ENCODE assay signal across 1 cellular context in the genomic region with DNA sequence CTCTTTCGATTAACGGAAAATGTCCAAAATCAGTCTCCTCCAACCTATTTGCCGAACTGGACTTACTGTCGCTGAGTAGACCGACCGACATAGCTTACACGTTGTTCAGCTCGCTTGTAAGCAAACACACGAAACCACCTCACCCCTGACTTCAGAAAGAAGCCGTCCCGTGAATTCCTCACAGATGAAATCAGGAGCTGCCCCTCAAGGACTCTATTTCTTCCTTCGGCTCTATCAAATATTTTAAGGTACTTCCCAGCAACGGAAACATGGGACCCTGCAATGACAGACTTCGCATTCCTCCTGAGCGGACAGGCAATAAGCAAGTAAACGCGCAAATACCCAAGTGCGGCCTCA.
TF ChIP-seq lines count a peak whose summit lies in the region.

No MANE protein-coding gene starts in this region.

TF ChIP-seq in HepG2, 621 proteins besides CTCF, POLR2A, EP300 and RAD21 (continues in another document):
- TF ChIP-seq MXD4 (CRISPR knock-in tag; IDR thresholded peaks at IDR 0.05), result no peak
- no peak for TF ChIP-seq KMT2B (CRISPR knock-in tag; IDR thresholded peaks at IDR 0.05)
- TF ChIP-seq CHCHD3 (CRISPR knock-in tag; IDR thresholded peaks at IDR 0.05), result peak; percentile 84; the same call in 1 of the 2 replicates
- no peak for TF ChIP-seq WIZ (CRISPR knock-in tag; IDR thresholded peaks at IDR 0.05)
- no peak for TF ChIP-seq NFRKB (IDR thresholded peaks at IDR 0.05)
- TF ChIP-seq NFATC3 (CRISPR knock-in tag; IDR thresholded peaks at IDR 0.05), result 0 out of 2 replicates have a peak, but pooled peaks have one; percentile 12
- no peak for TF ChIP-seq GABPB1 (CRISPR knock-in tag; IDR thresholded peaks at IDR 0.05)
- peak; percentile 70; the same call in 1 of the 2 replicates for TF ChIP-seq CC2D1A (CRISPR knock-in tag; IDR thresholded peaks at IDR 0.05)
- TF ChIP-seq ZNF441 (CRISPR knock-in tag; IDR thresholded peaks at IDR 0.05; ENCODE audit: borderline replicate concordance), result no peak
- no peak for TF ChIP-seq LBX2 (CRISPR knock-in tag; IDR thresholded peaks at IDR 0.05; ENCODE audit: borderline replicate concordance)
- TF ChIP-seq ZNF34 (CRISPR knock-in tag; IDR thresholded peaks at IDR 0.05; ENCODE audit: borderline replicate concordance), result no peak
- TF ChIP-seq MAFG (CRISPR knock-in tag; IDR thresholded peaks at IDR 0.05), result no peak
- TF ChIP-seq, protein P1, sequence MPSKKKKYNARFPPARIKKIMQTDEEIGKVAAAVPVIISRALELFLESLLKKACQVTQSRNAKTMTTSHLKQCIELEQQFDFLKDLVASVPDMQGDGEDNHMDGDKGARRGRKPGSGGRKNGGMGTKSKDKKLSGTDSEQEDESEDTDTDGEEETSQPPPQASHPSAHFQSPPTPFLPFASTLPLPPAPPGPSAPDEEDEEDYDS (CRISPR knock-in tag; IDR thresholded peaks at IDR 0.05), result no peak
- TF ChIP-seq BRCA1 (CRISPR knock-in tag; IDR thresholded peaks at IDR 0.05), result no peak
- TF ChIP-seq HOXA5 (CRISPR knock-in tag; IDR thresholded peaks at IDR 0.05), result no peak
- no peak for TF ChIP-seq ZFP90 (CRISPR knock-in tag; IDR thresholded peaks at IDR 0.05; ENCODE audit: borderline replicate concordance)
- no peak for TF ChIP-seq ZNF766 (CRISPR knock-in tag; IDR thresholded peaks at IDR 0.05; ENCODE audit: borderline replicate concordance)
- TF ChIP-seq PTBP1 (IDR thresholded peaks at IDR 0.05; ENCODE audit: low read depth, low read length, poor library complexity, severe bottlenecking), result no peak
- no peak for TF ChIP-seq ZNF737 (CRISPR knock-in tag; IDR thresholded peaks at IDR 0.05; ENCODE audit: borderline replicate concordance)
- TF ChIP-seq DR1 (CRISPR knock-in tag; IDR thresholded peaks at IDR 0.05), result no peak
- no peak for TF ChIP-seq NRL (CRISPR knock-in tag; IDR thresholded peaks at IDR 0.05; ENCODE audit: borderline replicate concordance)
- TF ChIP-seq SPEN (CRISPR knock-in tag; IDR thresholded peaks at IDR 0.05; ENCODE audit: low read depth), result no peak
- no peak for TF ChIP-seq GATA4 (IDR thresholded peaks at IDR 0.05; ENCODE audit: borderline replicate concordance, low read depth)
- TF ChIP-seq DMAP1 (CRISPR knock-in tag; IDR thresholded peaks at IDR 0.05), result no peak
- TF ChIP-seq MNT (IDR thresholded peaks at IDR 0.05), result peak; percentile 8; the same call in 1 of the 2 replicates
- no peak for TF ChIP-seq MAF1 (CRISPR knock-in tag; IDR thresholded peaks at IDR 0.05; ENCODE audit: borderline replicate concordance)
- TF ChIP-seq ZNF180 (CRISPR knock-in tag; IDR thresholded peaks at IDR 0.05; ENCODE audit: borderline replicate concordance, low read depth), result no peak
- no peak for TF ChIP-seq BCL6 (CRISPR knock-in tag; IDR thresholded peaks at IDR 0.05)
- TF ChIP-seq ZNF660 (CRISPR knock-in tag; IDR thresholded peaks at IDR 0.05; ENCODE audit: borderline replicate concordance, low read depth), result no peak
- TF ChIP-seq DNMT3B (CRISPR knock-in tag; conservative IDR thresholded peaks at IDR 0.05), result no peak; the same call in 1 of the 2 replicates
- TF ChIP-seq KLF12 (CRISPR knock-in tag; IDR thresholded peaks at IDR 0.05; ENCODE audit: borderline replicate concordance), result no peak
- TF ChIP-seq ZSCAN22 (CRISPR knock-in tag; IDR thresholded peaks at IDR 0.05), result no peak
- TF ChIP-seq, protein P2, sequence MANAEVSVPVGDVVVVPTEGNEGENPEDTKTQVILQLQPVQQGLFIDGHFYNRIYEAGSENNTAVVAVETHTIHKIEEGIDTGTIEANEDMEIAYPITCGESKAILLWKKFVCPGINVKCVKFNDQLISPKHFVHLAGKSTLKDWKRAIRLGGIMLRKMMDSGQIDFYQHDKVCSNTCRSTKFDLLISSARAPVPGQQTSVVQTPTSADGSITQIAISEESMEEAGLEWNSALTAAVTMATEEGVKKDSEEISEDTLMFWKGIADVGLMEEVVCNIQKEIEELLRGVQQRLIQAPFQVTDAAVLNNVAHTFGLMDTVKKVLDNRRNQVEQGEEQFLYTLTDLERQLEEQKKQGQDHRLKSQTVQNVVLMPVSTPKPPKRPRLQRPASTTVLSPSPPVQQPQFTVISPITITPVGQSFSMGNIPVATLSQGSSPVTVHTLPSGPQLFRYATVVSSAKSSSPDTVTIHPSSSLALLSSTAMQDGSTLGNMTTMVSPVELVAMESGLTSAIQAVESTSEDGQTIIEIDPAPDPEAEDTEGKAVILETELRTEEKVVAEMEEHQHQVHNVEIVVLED (CRISPR knock-in tag; IDR thresholded peaks at IDR 0.05; ENCODE audit: borderline replicate concordance), result no peak
- no peak for TF ChIP-seq ZNF761 (CRISPR knock-in tag; conservative IDR thresholded peaks at IDR 0.05)
- 0 out of 2 replicates have a peak, but pooled peaks have one; percentile 45 for TF ChIP-seq ZFYVE20 (CRISPR knock-in tag; IDR thresholded peaks at IDR 0.05; ENCODE audit: borderline replicate concordance, low read depth)
- no peak; the same call in 1 of the 2 replicates for TF ChIP-seq HOXA3 (CRISPR knock-in tag; IDR thresholded peaks at IDR 0.05)
- no peak for TF ChIP-seq SOX13 (IDR thresholded peaks at IDR 0.05)
- 0 out of 4 replicates have a peak, but pooled peaks of 1 of the 2 experiments have one; percentile 9 for TF ChIP-seq SOX13 (CRISPR knock-in tag; conservative IDR thresholded peaks at IDR 0.05 in 1 of 2, IDR thresholded peaks at IDR 0.05 in 1 of 2)
- no peak for TF ChIP-seq CSRNP2 (CRISPR knock-in tag; conservative IDR thresholded peaks at IDR 0.05; ENCODE audit: low read depth)
- TF ChIP-seq FOSL1 (CRISPR knock-in tag; IDR thresholded peaks at IDR 0.05; ENCODE audit: borderline replicate concordance), result no peak
- TF ChIP-seq ZNF30 (CRISPR knock-in tag; IDR thresholded peaks at IDR 0.05), result 0 out of 2 replicates have a peak, but pooled peaks have one; percentile 8
- no peak for TF ChIP-seq ZNF513 (CRISPR knock-in tag; conservative IDR thresholded peaks at IDR 0.05)
- no peak for TF ChIP-seq PAF1 (CRISPR knock-in tag; IDR thresholded peaks at IDR 0.05)
- no peak for TF ChIP-seq ZNF775 (CRISPR knock-in tag; IDR thresholded peaks at IDR 0.05; ENCODE audit: borderline replicate concordance)
- 0 out of 2 replicates have a peak, but pooled peaks have one; percentile 4 for TF ChIP-seq ZNF446 (CRISPR knock-in tag; IDR thresholded peaks at IDR 0.05)
- TF ChIP-seq SMC3 (IDR thresholded peaks at IDR 0.05; ENCODE audit: low read length), result 0 out of 2 replicates have a peak, but pooled peaks have one; percentile 2
- no peak for TF ChIP-seq NBN (conservative IDR thresholded peaks at IDR 0.05)
- TF ChIP-seq ZNF782 (CRISPR knock-in tag; IDR thresholded peaks at IDR 0.05; ENCODE audit: borderline replicate concordance), result no peak
- no peak for TF ChIP-seq ZNF570 (CRISPR knock-in tag; IDR thresholded peaks at IDR 0.05; ENCODE audit: borderline replicate concordance)
- TF ChIP-seq, protein P3, sequence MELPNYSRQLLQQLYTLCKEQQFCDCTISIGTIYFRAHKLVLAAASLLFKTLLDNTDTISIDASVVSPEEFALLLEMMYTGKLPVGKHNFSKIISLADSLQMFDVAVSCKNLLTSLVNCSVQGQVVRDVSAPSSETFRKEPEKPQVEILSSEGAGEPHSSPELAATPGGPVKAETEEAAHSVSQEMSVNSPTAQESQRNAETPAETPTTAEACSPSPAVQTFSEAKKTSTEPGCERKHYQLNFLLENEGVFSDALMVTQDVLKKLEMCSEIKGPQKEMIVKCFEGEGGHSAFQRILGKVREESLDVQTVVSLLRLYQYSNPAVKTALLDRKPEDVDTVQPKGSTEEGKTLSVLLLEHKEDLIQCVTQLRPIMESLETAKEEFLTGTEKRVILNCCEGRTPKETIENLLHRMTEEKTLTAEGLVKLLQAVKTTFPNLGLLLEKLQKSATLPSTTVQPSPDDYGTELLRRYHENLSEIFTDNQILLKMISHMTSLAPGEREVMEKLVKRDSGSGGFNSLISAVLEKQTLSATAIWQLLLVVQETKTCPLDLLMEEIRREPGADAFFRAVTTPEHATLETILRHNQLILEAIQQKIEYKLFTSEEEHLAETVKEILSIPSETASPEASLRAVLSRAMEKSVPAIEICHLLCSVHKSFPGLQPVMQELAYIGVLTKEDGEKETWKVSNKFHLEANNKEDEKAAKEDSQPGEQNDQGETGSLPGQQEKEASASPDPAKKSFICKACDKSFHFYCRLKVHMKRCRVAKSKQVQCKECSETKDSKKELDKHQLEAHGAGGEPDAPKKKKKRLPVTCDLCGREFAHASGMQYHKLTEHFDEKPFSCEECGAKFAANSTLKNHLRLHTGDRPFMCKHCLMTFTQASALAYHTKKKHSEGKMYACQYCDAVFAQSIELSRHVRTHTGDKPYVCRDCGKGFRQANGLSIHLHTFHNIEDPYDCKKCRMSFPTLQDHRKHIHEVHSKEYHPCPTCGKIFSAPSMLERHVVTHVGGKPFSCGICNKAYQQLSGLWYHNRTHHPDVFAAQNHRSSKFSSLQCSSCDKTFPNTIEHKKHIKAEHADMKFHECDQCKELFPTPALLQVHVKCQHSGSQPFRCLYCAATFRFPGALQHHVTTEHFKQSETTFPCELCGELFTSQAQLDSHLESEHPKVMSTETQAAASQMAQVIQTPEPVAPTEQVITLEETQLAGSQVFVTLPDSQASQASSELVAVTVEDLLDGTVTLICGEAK (IDR thresholded peaks at IDR 0.05), result no peak
- TF ChIP-seq, protein P3 (CRISPR knock-in tag; IDR thresholded peaks at IDR 0.05), result no peak
- no peak for TF ChIP-seq ZNF468 (CRISPR knock-in tag; IDR thresholded peaks at IDR 0.05)
- no peak for TF ChIP-seq ZNF362 (CRISPR knock-in tag; IDR thresholded peaks at IDR 0.05; ENCODE audit: borderline replicate concordance)
